Comparison of ENCODE assay signal across 1 cellular context in genomic region chr10:37975407-37975991, GRCh38.
TF ChIP-seq lines count a peak whose summit lies in the region.

No MANE protein-coding gene starts in this region.

TF ChIP-seq in GM12878, 131 proteins besides CTCF, POLR2A, EP300 and RAD21 (continued from another document):
- peak; percentile 17; the same call in 1 of the 2 replicates for TF ChIP-seq ATF2 (IDR thresholded peaks at IDR 0.05; ENCODE audit: low read length)
- peak; percentile 60; the same call in 1 of the 2 replicates for TF ChIP-seq YY1 (IDR thresholded peaks at IDR 0.05; ENCODE audit: low read depth, low read length)
- no peak for TF ChIP-seq ZNF687 (IDR thresholded peaks at IDR 0.05)
- no peak for TF ChIP-seq ETV6 (conservative IDR thresholded peaks at IDR 0.05 in 1 of 2, IDR thresholded peaks at IDR 0.05 in 1 of 2; ENCODE audit: borderline replicate concordance in 1 of 2, low read depth in 1 of 2)
- TF ChIP-seq RUNX3 (IDR thresholded peaks at IDR 0.05; ENCODE audit: low read length): 0 out of 2 replicates have a peak, but pooled peaks have one; percentile 19
- TF ChIP-seq BRCA1 (IDR thresholded peaks at IDR 0.05; ENCODE audit: low read depth, low read length): no peak
- no peak for TF ChIP-seq MAX (IDR thresholded peaks at IDR 0.05; ENCODE audit: low read depth, low read length)
- no peak for TF ChIP-seq FOXK2 (IDR thresholded peaks at IDR 0.05)
- no peak for TF ChIP-seq ZBTB40 (IDR thresholded peaks at IDR 0.05; ENCODE audit: borderline replicate concordance)
